1 cellular context compared by ENCODE assay signal in the genomic region with DNA sequence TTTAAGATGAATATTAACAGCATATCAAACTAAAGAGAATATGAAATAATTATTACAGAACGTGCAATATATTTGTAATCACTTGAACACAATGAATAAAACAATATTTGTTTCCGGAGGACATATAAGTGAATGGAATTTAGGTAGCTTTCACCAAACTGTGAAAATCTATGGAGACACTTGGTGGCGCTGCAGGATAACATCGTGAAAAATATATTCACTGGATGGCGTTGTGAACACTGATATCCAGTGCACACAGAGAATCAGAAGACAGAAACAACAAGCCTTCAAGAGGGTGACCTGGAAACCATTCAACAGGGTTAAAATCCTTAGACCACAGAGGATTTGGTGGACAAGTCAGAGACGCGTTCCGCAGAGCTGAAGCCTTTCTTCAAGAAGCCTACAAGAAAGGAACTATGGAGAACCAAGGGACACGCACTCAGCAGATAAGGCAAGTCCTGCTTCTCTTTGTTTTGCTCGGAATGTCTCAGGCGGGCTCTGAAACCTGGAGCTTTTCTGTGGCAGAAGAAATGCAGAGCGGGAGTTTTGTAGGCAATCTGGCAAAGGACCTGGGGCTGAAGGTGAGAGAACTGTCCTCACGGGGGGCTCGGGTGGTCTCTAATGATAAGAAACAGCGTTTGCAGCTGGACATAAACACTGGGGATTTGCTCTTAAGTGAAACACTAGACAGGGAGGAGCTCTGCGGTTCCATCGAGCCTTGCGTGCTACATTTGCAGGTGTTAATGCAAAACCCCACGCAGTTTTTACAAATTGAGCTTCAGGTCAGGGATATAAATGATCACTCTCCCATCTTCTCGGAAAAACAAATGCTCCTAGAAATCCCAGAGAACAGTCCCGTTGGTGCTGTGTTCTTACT.
TF ChIP-seq lines count a peak whose summit lies in the region.

A gene (plus strand): TSS at position 269 of the 877 bp plus-strand sequence. CDS start 148 bp downstream, at position 417.

TF ChIP-seq in GM23338, 12 proteins besides CTCF, POLR2A, EP300 and RAD21 (continued from another document):
- TF ChIP-seq, protein P1, sequence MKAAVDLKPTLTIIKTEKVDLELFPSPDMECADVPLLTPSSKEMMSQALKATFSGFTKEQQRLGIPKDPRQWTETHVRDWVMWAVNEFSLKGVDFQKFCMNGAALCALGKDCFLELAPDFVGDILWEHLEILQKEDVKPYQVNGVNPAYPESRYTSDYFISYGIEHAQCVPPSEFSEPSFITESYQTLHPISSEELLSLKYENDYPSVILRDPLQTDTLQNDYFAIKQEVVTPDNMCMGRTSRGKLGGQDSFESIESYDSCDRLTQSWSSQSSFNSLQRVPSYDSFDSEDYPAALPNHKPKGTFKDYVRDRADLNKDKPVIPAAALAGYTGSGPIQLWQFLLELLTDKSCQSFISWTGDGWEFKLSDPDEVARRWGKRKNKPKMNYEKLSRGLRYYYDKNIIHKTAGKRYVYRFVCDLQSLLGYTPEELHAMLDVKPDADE (IDR thresholded peaks at IDR 0.05), result no peak
- TF ChIP-seq JUNB (IDR thresholded peaks at IDR 0.05; ENCODE audit: unreplicated experiment) (no peak), STAT1 (IDR thresholded peaks at IDR 0.05; ENCODE audit: unreplicated experiment) (no peak)
